ENCODE assay signal across 9 cellular contexts in the genomic region with DNA sequence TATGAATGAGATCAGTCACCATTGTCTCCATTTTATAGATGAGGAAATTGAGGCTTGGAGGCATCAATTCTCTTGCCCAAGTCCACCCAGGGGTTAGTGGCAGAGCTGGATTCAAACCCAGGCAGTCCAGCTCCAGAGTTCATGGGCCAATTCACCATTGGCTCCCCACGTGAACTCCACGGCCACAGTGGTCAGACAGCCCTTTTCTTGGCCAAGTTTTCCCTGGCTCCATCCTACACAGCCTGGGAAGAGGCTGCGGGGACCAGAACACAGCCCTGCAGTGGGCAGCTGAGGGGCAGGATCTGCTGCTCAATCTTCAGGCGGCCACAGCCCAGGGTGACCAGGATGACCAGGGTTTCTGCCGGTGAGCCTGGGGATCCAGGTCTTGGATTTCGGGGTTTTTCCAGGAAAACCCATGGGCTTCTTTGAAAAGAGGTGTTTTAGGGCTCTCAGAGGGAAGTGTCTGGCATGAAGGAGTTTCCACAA. TPM values are rescaled to one million over a fixed set of nuclear protein-coding genes. Genes with fewer than 3 reads are reported as not detected.
A peak's percentile ranks its signal among the peaks of the same experiment; 100 is the strongest.
DNase-seq lines count a peak whose midpoint lies in the region; ATAC-seq and TF ChIP-seq lines count a peak whose summit lies in the region.
"Had no signal": no experiment of that assay in that cellular context is flagged by ENCODE, and none has a peak within 500 bp of the region (broad histone marks: within the 10 kb centered on the region; RNA-seq: fewer than 3 reads in every experiment).

No MANE protein-coding gene starts in this region.

- H3K36me3 ChIP-seq in RWPE2 (ENCODE audit: low read depth), result peaks cover 9% of the 10 kb centered on the region
- peaks cover 9% of the 10 kb centered on the region for H3K36me3 ChIP-seq in fibroblast of lung (ENCODE audit: control insufficient read depth, insufficient read depth, low read length)
- H3K36me3 ChIP-seq in upper lobe of right lung, result peaks cover 76% of the 10 kb centered on the region

- H3K4me1 Mint-ChIP-seq in neural crest cell, result peaks cover 51% of the 10 kb centered on the region

- TF ChIP-seq CTCF in RWPE2 (IDR thresholded peaks at IDR 0.05; ENCODE audit: poor library complexity, severe bottlenecking), result no peak
- TF ChIP-seq CTCF in fibroblast of lung (conservative IDR thresholded peaks at IDR 0.05 in 1 of 2, IDR thresholded peaks at IDR 0.05 in 1 of 2; ENCODE audit: low read depth in 1 of 2, low read length in 2 of 2), result no peak
- no peak for TF ChIP-seq CTCF in neural crest cell (conservative IDR thresholded peaks at IDR 0.05)
- TF ChIP-seq CTCF in upper lobe of right lung (IDR thresholded peaks at IDR 0.05), result no peak
- no peak for TF ChIP-seq CTCF in GM10266 (IDR thresholded peaks at IDR 0.05; ENCODE audit: control insufficient read depth, insufficient read depth, low read depth, missing control alignments)

- intact Hi-C loops in upper lobe of right lung (cut with DNase I), result no loop called here

- ATAC-seq in RWPE2 (ENCODE audit: low read depth), result no peak
- ATAC-seq in upper lobe of right lung, result no peak

- no peaks in the 10 kb centered on the region for H3K79me2 ChIP-seq in fibroblast of lung (ENCODE audit: control insufficient read depth, insufficient read depth, low read length)

- H3K9me3 Mint-ChIP-seq in neural crest cell, result no peaks in the 10 kb centered on the region

- no peak overlapping the region for H2AFZ ChIP-seq in fibroblast of lung (ENCODE audit: low read length)

- DNase-seq in RWPE2 (ENCODE audit: low spot score) (no peak), fibroblast of lung (ENCODE audit: low read depth in 2 of 2) (no peak), neural crest cell (ENCODE audit: low read depth, low spot score) (no peak), upper lobe of right lung (no peak), GM10266 (ENCODE audit: extremely low spot score) (no peak), NCI-H1092 treated with DMSO at 0.1 percent for 48 hours (lab: John Stamatoyannopoulos, UW) (no peak)
- no peak for DNase-seq in activated naive CD4-positive, alpha-beta T cell treated with anti-CD3 and anti-CD28 coated beads, Interleukin-2, amount 50 U/mL, for 16 hours
- DNase-seq: activated effector memory CD4-positive, alpha-beta T cell treated with Interleukin-2 at 50 U/mL for 16 hours; cerebellar nuclear complex had no signal

- H4K20me1 ChIP-seq in fibroblast of lung (ENCODE audit: control insufficient read depth, extremely low read depth, insufficient read depth, low read length), result no peaks in the 10 kb centered on the region

- no peak overlapping the region for H3K4me2 ChIP-seq in fibroblast of lung (ENCODE audit: extremely low read depth, insufficient read depth, low read length)

- H3K4me3 Mint-ChIP-seq in neural crest cell, result no peak overlapping the region

- H3K4me1 ChIP-seq in RWPE2 (ENCODE audit: insufficient read depth, poor library complexity, severe bottlenecking), result peaks cover 39% of the 10 kb centered on the region
- H3K4me1 ChIP-seq in fibroblast of lung (ENCODE audit: control insufficient read depth, extremely low read depth, insufficient read depth, low read length), result peaks cover 20% of the 10 kb centered on the region
- H3K4me1 ChIP-seq in upper lobe of right lung, result peaks cover 47% of the 10 kb centered on the region

- H3K4me3 ChIP-seq in RWPE2 (ENCODE audit: severe bottlenecking) (no peak overlapping the region), fibroblast of lung (replicated peaks in 1 of 4; ENCODE audit: control extremely low read depth in 1 of 4, insufficient read depth in 1 of 4, low read depth in 3 of 4, low read length in 4 of 4) (no peak overlapping the region), upper lobe of right lung (no peak overlapping the region)

- H3K27me3 ChIP-seq in RWPE2 (ENCODE audit: insufficient read depth, poor library complexity, severe bottlenecking) (no peaks in the 10 kb centered on the region), fibroblast of lung (ENCODE audit: control insufficient read depth, insufficient read depth, low read length) (no peaks in the 10 kb centered on the region), upper lobe of right lung (no peaks in the 10 kb centered on the region)

- no peaks in the 10 kb centered on the region for H3K27me3 Mint-ChIP-seq in neural crest cell (ENCODE audit: low read depth)

- H3K9ac ChIP-seq in fibroblast of lung (ENCODE audit: insufficient read depth, low read length), result peak overlapping the region; percentile 10

- H3K27ac Mint-ChIP-seq in neural crest cell (ENCODE audit: unreplicated experiment), result peak overlapping the region; percentile 57

- H3K27ac ChIP-seq in RWPE2 (ENCODE audit: poor library complexity, severe bottlenecking), result peak overlapping the region; percentile 94
- H3K27ac ChIP-seq in fibroblast of lung (ENCODE audit: insufficient read depth, low read length), result peak overlapping the region; percentile 76
- H3K27ac ChIP-seq in upper lobe of right lung, result peak overlapping the region; percentile 78

- no peaks in the 10 kb centered on the region for H3K9me3 ChIP-seq in RWPE2 (ENCODE audit: severe bottlenecking)
- H3K9me3 ChIP-seq in fibroblast of lung (ENCODE audit: control insufficient read depth, insufficient read depth, low read depth, low read length), result no peaks in the 10 kb centered on the region
- H3K9me3 ChIP-seq in upper lobe of right lung, result no peaks in the 10 kb centered on the region

- H3K36me3 Mint-ChIP-seq in neural crest cell (ENCODE audit: low read depth), result no peaks in the 10 kb centered on the region

RNA-seq across cellular contexts. Expression of a gene that starts 20.4 kb away (rescaled TPM):
- 58.6 and 103 TPM in 2 replicates for total RNA-seq in fibroblast of lung
- polyA plus RNA-seq in fibroblast of lung, result 129 and 238 TPM in 2 replicates
- 135 and 254 TPM in 2 replicates for polyA plus RNA-seq in fibroblast of lung (2012)
- polyA minus RNA-seq in fibroblast of lung (ENCODE audit: low replicate concordance), result 160 and 334 TPM in 2 replicates
- 1.2 and 1.4 TPM in 2 replicates for total RNA-seq in neural crest cell
- 562 TPM for total RNA-seq in upper lobe of right lung

Comparison
In these comparisons a context has a peak if more than half of its experiments do, and no peak if none do; other contexts are left out.
1. RNA of a gene that starts 20.4 kb away (total RNA-seq): 562 TPM in upper lobe of right lung (single experiment) and 58.6 to 103 TPM in fibroblast of lung; 1.2 to 1.4 TPM in neural crest cell; every median in the first group is over 10 times any median in the second.
2. Peak in every context shown above with its lines, with median percentiles within 50 percentile points of each other: H3K27ac ChIP-seq.